8 cellular contexts compared by ENCODE assay signal in genomic region chr6:149717588-149718458, GRCh38. TPM values are rescaled to one million over a fixed set of nuclear protein-coding genes. Genes with fewer than 3 reads are reported as not detected.
DNase-seq lines count a peak whose midpoint lies in the region; ATAC-seq and TF ChIP-seq lines count a peak whose summit lies in the region.

Gene LATS1, minus strand, starts transcription at chr6:149718101. Its CDS starts 15,975 bp downstream, at chr6:149702126.

- POLR2A ChIA-PET in IMR-90 (lab: Charles Lee; ENCODE audit: unreplicated experiment) = interaction anchor here (0.7 kb wide), 1 partner anchor 20 kb away, joined by 10 read pairs; no protein-coding TSS in a partner anchor

- H3K79me1 ChIP-seq in IMR-90 (ENCODE audit: low read depth in 1 of 2, low read length in 2 of 2) = peaks cover 6 to 11% of the 10 kb centered on the region in 2 experiments; a peak in 2 of 4 replicates

- TF ChIP-seq POLR2A in IMR-90 (IDR thresholded peaks at IDR 0.05; ENCODE audit: low read depth, low read length) = peak; percentile 88

- H2BK20ac ChIP-seq in IMR-90 (ENCODE audit: low read depth, low read length) = 0 out of 2 replicates have a peak within 1 kb of the TSS, but pooled peaks have one; percentile 30

- BruUV-seq in IMR-90 (replicated peaks; lab: Mats Ljungman, UMichigan) = no TSS peak

- H3K36me3 ChIP-seq in IMR-90 (ENCODE audit: control insufficient read depth, insufficient read depth, low read length) = no peaks in the 10 kb centered on the region

- peaks cover 2% of the 10 kb centered on the region; the same call in 1 of the 2 replicates for H3K4me1 ChIP-seq in IMR-90 (ENCODE audit: control insufficient read depth, insufficient read depth, low read length)

- peak within 1 kb of the TSS; percentile 98 for H3K9ac ChIP-seq in IMR-90 (ENCODE audit: low read depth, low read length)

- CTCF ChIA-PET in IMR-90 (lab: Yijun Ruan, JAX) = no interaction called here

- H3K9me1 ChIP-seq in IMR-90 (ENCODE audit: insufficient read depth, low read length) = peaks cover 3% of the 10 kb centered on the region; the same call in 1 of the 2 replicates

- peak within 1 kb of the TSS; percentile 93 for H4K5ac ChIP-seq in IMR-90 (ENCODE audit: low read depth, low read length)

- H4K20me1 ChIP-seq in IMR-90 (ENCODE audit: insufficient read depth, low read length) = peaks cover 9% of the 10 kb centered on the region; the same call in 1 of the 2 replicates

- peak within 1 kb of the TSS; percentile 78 for H2AK5ac ChIP-seq in IMR-90 (ENCODE audit: low read depth, low read length)

- ATAC-seq in GM21529 (IDR thresholded peaks at IDR 0.05; ENCODE audit: unreplicated experiment) (peak; percentile 92), IMR-90 (ENCODE audit: low read depth) (peak; percentile 90)

- no peak for TF ChIP-seq RAD21 in IMR-90 (IDR thresholded peaks at IDR 0.05; ENCODE audit: low read length)

- peak within 1 kb of the TSS; percentile 21; the same call in 2 of the 3 replicates for H2BK15ac ChIP-seq in IMR-90 (ENCODE audit: low read depth, low read length)

- peak within 1 kb of the TSS; percentile 95 for H3K14ac ChIP-seq in IMR-90 (replicated peaks; ENCODE audit: low read depth, low read length)

- peak within 1 kb of the TSS; percentile 100 for H2AK9ac ChIP-seq in IMR-90 (replicated peaks; ENCODE audit: low read depth, low read length, poor library complexity)

- H3K27ac ChIP-seq in IMR-90 (ENCODE audit: insufficient read depth, low read length) (peak within 1 kb of the TSS; percentile 99), epithelial cell of prostate (peak within 1 kb of the TSS; percentile 94)

- H2BK5ac ChIP-seq in IMR-90 (ENCODE audit: low read depth, low read length, poor library complexity, severe bottlenecking) = peak within 1 kb of the TSS; percentile 95

- intact Hi-C loops in IMR-90 (cut with micrococcal nuclease) = no loop called here

- peak within 1 kb of the TSS; percentile 96 for H3K4ac ChIP-seq in IMR-90 (ENCODE audit: low read depth, low read length)

- dilution Hi-C loops in IMR-90 (cut with HindIII; ENCODE audit: low sequenced_read_pairs, unreplicated experiment) = no loop called here

- H2BK120ac ChIP-seq in IMR-90 (ENCODE audit: low read depth, low read length) = peak within 1 kb of the TSS; percentile 90

- H4K91ac ChIP-seq in IMR-90 (ENCODE audit: insufficient read depth, low read depth, low read length) = peak within 1 kb of the TSS; percentile 90

- DNase-seq in DMS114 treated with DMSO at 0.1 percent for 48 hours (lab: John Stamatoyannopoulos, UW; ENCODE audit: unreplicated experiment) (peak; percentile 43), IMR-90 (peak; percentile 76), OCI-M2 (lab: John Stamatoyannopoulos, UW; ENCODE audit: unreplicated experiment) (peak; percentile 62), activated T-cell treated with anti-CD3 and anti-CD28 coated beads for 4 hours (peak; percentile 88), epithelial cell of prostate (ENCODE audit: low read depth, low spot score) (peak; percentile 14), mucosa of gallbladder (ENCODE audit: low spot score) (peak; percentile 87)
- DNase-seq in stimulated activated CD8-positive, alpha-beta memory T cell treated with anti-CD3 and anti-CD28 coated beads, Interleukin-4, amount 100 ng/mL, for 4 hours (ENCODE audit: low read depth in 2 of 2, low spot score in 1 of 2) = peak; percentile 81 to 86

- in situ Hi-C loops in IMR-90 (cut with MboI; ENCODE audit: low sequenced_read_pairs) = no loop called here

- H3K56ac ChIP-seq in IMR-90 (ENCODE audit: extremely low read depth, insufficient read depth, low read length) = peak within 1 kb of the TSS; percentile 83

- peak within 1 kb of the TSS; percentile 99 for H2AFZ ChIP-seq in IMR-90 (replicated peaks; ENCODE audit: low read length, poor library complexity)

- WGBS in IMR-90 (ENCODE audit: extremely low coverage in 2 of 2, insufficient read length in 1 of 2), 2 experiments = 0% methylated on average over 8 of the region's 82 CpGs; no CpG with 5 or more reads in 1 of the 2 experiments

- H4K8ac ChIP-seq in IMR-90 (ENCODE audit: low read depth in 2 of 2, low read length in 2 of 2) = peak within 1 kb of the TSS; percentile 89 to 96

- H3K9me3 ChIP-seq in IMR-90 (ENCODE audit: control insufficient read depth, insufficient read depth, low read length) = no peaks in the 10 kb centered on the region

- H3K18ac ChIP-seq in IMR-90 (ENCODE audit: low read depth, low read length) = peak within 1 kb of the TSS; percentile 90

- no peaks in the 10 kb centered on the region for H3K27me3 ChIP-seq in IMR-90 (ENCODE audit: control insufficient read depth, insufficient read depth, low read length)

- H3K23ac ChIP-seq in IMR-90 (ENCODE audit: low read depth, low read length) = peak within 1 kb of the TSS; percentile 99

- peak within 1 kb of the TSS; percentile 85 for H3K4me2 ChIP-seq in IMR-90 (ENCODE audit: low read depth, low read length)

- peak within 1 kb of the TSS; percentile 86 for H3K4me3 ChIP-seq in IMR-90 (ENCODE audit: insufficient read depth, low read depth, low read length)

- no peak for TF ChIP-seq CTCF in IMR-90 (conservative IDR thresholded peaks at IDR 0.05; ENCODE audit: low read depth, low read length)

TF ChIP-seq in IMR-90, 13 proteins besides CTCF, POLR2A, EP300 and RAD21:
- TF ChIP-seq MAZ (IDR thresholded peaks at IDR 0.05; ENCODE audit: borderline replicate concordance, low read depth, low read length) (peak; percentile 86; the same call in 1 of the 2 replicates), MXI1 (IDR thresholded peaks at IDR 0.05; ENCODE audit: borderline replicate concordance, low read depth, low read length) (no peak)

RNA-seq across cellular contexts. Expression of gene LATS1, which starts in this region (rescaled TPM):
- total RNA-seq in IMR-90 (2012; rRNA removed) = 18.3 and 20.1 TPM in 2 replicates
- 7.9 and 8.8 TPM in 2 replicates for polyA plus RNA-seq in IMR-90 (2012; rRNA removed)
- 1.7 and 3.7 TPM in 2 replicates for polyA plus RNA-seq in IMR-90 (2012; cell fraction: cytosol; rRNA removed)
- 2.3 and 12.0 TPM in 2 replicates for polyA plus RNA-seq in IMR-90 (2012; cell fraction: nucleus; rRNA removed; ENCODE audit: low replicate concordance)
- 31.9 TPM for total RNA-seq in mucosa of gallbladder

Comparison
In these comparisons a context has a peak if more than half of its experiments do, and no peak if none do; other contexts are left out.
1. Peak in every context shown above with its lines: DNase-seq, ATAC-seq, H3K4me3 ChIP-seq and H3K27ac ChIP-seq.
2. DNase-seq: peak in every context shown above with its lines; median percentile 88 in activated T-cell treated with anti-CD3 and anti-CD28 coated beads for 4 hours; 87 in mucosa of gallbladder; 84 in stimulated activated CD8-positive, alpha-beta memory T cell treated with anti-CD3 and anti-CD28 coated beads, Interleukin-4, amount 100 ng/mL, for 4 hours; 76 in IMR-90; 62 in OCI-M2; 43 in DMS114 treated with DMSO at 0.1 percent for 48 hours; 14 in epithelial cell of prostate.